In genomic region chr6:3179945-3180344, GRCh38 we compare ENCODE assay signal across 9 cellular contexts. TPM values are rescaled to one million over a fixed set of nuclear protein-coding genes. Genes with fewer than 3 reads are reported as not detected.
A peak's percentile ranks its signal among the peaks of the same experiment; 100 is the strongest.
DNase-seq lines count a peak whose midpoint lies in the region; ATAC-seq and TF ChIP-seq lines count a peak whose summit lies in the region.
"Not testable (repeated sequence)": the region's sequence is repeated elsewhere in the genome, so short reads cannot be mapped to it uniquely, and the experiment has no call there.
"Had no signal": no experiment of that assay in that cellular context is flagged by ENCODE, and none has a peak within 500 bp of the region (broad histone marks: within the 10 kb centered on the region; RNA-seq: fewer than 3 reads in every experiment).

No MANE protein-coding gene starts in this region.

- DNase-seq in AG09309 (ENCODE audit: low read depth); HCT116 (ENCODE audit: low read depth, low spot score); T-helper 2 cell treated with Interferon-gamma antibody and Interleukin-4, amounts not matched to agents 5 μg/mL and 100 μg/mL, for 36 hours (ENCODE audit: low spot score); endodermal cell; hepatocyte (ENCODE audit: low spot score); naive thymus-derived CD8-positive, alpha-beta T cell; sigmoid colon: not testable (repeated sequence)

- H3K9me2 ChIP-seq in HCT116 (ENCODE audit: insufficient read depth); hepatocyte (replicated peaks; ENCODE audit: insufficient read depth): not testable (repeated sequence)

- not testable (repeated sequence) for H3K36me3 ChIP-seq in HCT116 (ENCODE audit: control insufficient read depth in 1 of 2, insufficient read depth in 2 of 2, low read length in 2 of 2); endodermal cell (ENCODE audit: control insufficient read depth, insufficient read depth, low read length); hepatocyte (replicated peaks; ENCODE audit: insufficient read depth, low read depth); sigmoid colon

- peak; percentile 31; the same call in 1 of the 2 replicates for ATAC-seq in HCT116
- ATAC-seq in naive thymus-derived CD8-positive, alpha-beta T cell: peak; percentile 49 to 72

- TF ChIP-seq EP300 in sigmoid colon (IDR thresholded peaks at IDR 0.05): not testable (repeated sequence)

- TF ChIP-seq POLR2A in HCT116 (IDR thresholded peaks at IDR 0.05; ENCODE audit: borderline replicate concordance, extremely low read depth, insufficient read depth, insufficient read length); sigmoid colon (IDR thresholded peaks at IDR 0.05): not testable (repeated sequence)

- TF ChIP-seq RAD21 in HCT116 (IDR thresholded peaks at IDR 0.05; ENCODE audit: low read depth): not testable (repeated sequence)

- H3K9me3 Mint-ChIP-seq in T-helper 2 cell treated with Interferon-gamma antibody and Interleukin-4, amounts not matched to agents 5 μg/mL and 100 μg/mL, for 36 hours; activated naive CD8-positive, alpha-beta T cell (ENCODE audit: low read depth); endodermal cell; naive thymus-derived CD8-positive, alpha-beta T cell: not testable (repeated sequence)

- intact Hi-C loops in HCT116 (cut with micrococcal nuclease); sigmoid colon (cut with DNase I): not testable (repeated sequence)

- not testable (repeated sequence) for TF ChIP-seq CTCF in AG09309 (IDR thresholded peaks at IDR 0.05; ENCODE audit: control insufficient read depth, insufficient read depth, low read depth, low read length, missing control alignments); HCT116 (IDR thresholded peaks at IDR 0.05 in 2 of 3, conservative IDR thresholded peaks at IDR 0.05 in 1 of 3; ENCODE audit: borderline replicate concordance in 1 of 3, insufficient read depth in 1 of 3, low read depth in 2 of 3, low read length in 2 of 3); endodermal cell (conservative IDR thresholded peaks at IDR 0.05); hepatocyte (IDR thresholded peaks at IDR 0.05; ENCODE audit: poor library complexity); sigmoid colon (IDR thresholded peaks at IDR 0.05)

- WGBS in endodermal cell (ENCODE audit: insufficient coverage in 1 of 2, insufficient read length in 1 of 2), 2 experiments: 78% methylated on average over 6 of the region's 8 CpGs; no CpG with 5 or more reads in 1 of the 2 experiments
- WGBS in hepatocyte (ENCODE audit: low lambda C conversion rate, missing lambda C conversion rate): 80% methylated on average over 8 of the region's 8 CpGs
- WGBS in sigmoid colon, 2 donors: 73% methylated on average over 5 of the region's 8 CpGs

- not testable (repeated sequence) for H3K4me2 ChIP-seq in HCT116 (ENCODE audit: low read length)
- peak overlapping the region; percentile 64 for H3K4me2 ChIP-seq in hepatocyte

- peaks cover 17% of the 10 kb centered on the region for H3K27me3 Mint-ChIP-seq in T-helper 2 cell treated with Interferon-gamma antibody and Interleukin-4, amounts not matched to agents 5 μg/mL and 100 μg/mL, for 36 hours (ENCODE audit: low read depth)
- H3K27me3 Mint-ChIP-seq in activated naive CD8-positive, alpha-beta T cell; endodermal cell (ENCODE audit: insufficient read depth): not testable (repeated sequence)
- peaks cover 2 to 22% (median 11%) of the 10 kb centered on the region in 5 donors for H3K27me3 Mint-ChIP-seq in naive thymus-derived CD8-positive, alpha-beta T cell

- H3K79me2 ChIP-seq in HCT116 (ENCODE audit: insufficient read depth, low read length); hepatocyte: not testable (repeated sequence)

- BruUV-seq in HCT116 (replicated peaks; lab: Mats Ljungman, UMichigan): not testable (repeated sequence)

- not testable (repeated sequence) for H3K9me3 ChIP-seq in HCT116 (ENCODE audit: control insufficient read depth in 1 of 2, insufficient read depth in 1 of 2, low read depth in 1 of 2, low read length in 2 of 2); endodermal cell (ENCODE audit: control insufficient read depth, low read length); hepatocyte (ENCODE audit: low read depth); sigmoid colon

- POLR2A ChIA-PET in HCT116 (lab: Charles Lee); naive thymus-derived CD8-positive, alpha-beta T cell (lab: Charles Lee): not testable (repeated sequence)

- not testable (repeated sequence) for H3K27me3 ChIP-seq in HCT116 (ENCODE audit: insufficient read depth, low read length); endodermal cell (ENCODE audit: control insufficient read depth, insufficient read depth, low read length, poor library complexity, severe bottlenecking); hepatocyte; sigmoid colon

- RAD21 ChIA-PET in HCT116 (lab: Charles Lee; ENCODE audit: low non-redundant PET in 1 of 2, low total read pairs in 2 of 2, uncharacterized antibody in 2 of 2, unreplicated experiment in 2 of 2): not testable (repeated sequence)

- not testable (repeated sequence) for H3K27ac ChIP-seq in HCT116 (ENCODE audit: low read depth, low read length); endodermal cell (ENCODE audit: low read depth, low read length); hepatocyte
- peak overlapping the region in 1 of 4 donors; percentile 52 for H3K27ac ChIP-seq in sigmoid colon

- H3K4me1 Mint-ChIP-seq in T-helper 2 cell treated with Interferon-gamma antibody and Interleukin-4, amounts not matched to agents 5 μg/mL and 100 μg/mL, for 36 hours (ENCODE audit: low read depth); activated naive CD8-positive, alpha-beta T cell (ENCODE audit: low read depth); naive thymus-derived CD8-positive, alpha-beta T cell: not testable (repeated sequence)
- H3K4me1 Mint-ChIP-seq in endodermal cell: peaks cover 27% of the 10 kb centered on the region

- not testable (repeated sequence) for H4K20me1 ChIP-seq in HCT116 (ENCODE audit: insufficient read depth); hepatocyte (ENCODE audit: insufficient read depth, poor library complexity, severe bottlenecking)

- H3K4me3 ChIP-seq in AG09309 (ENCODE audit: control insufficient read depth, low read depth, low read length) (peak overlapping the region; percentile 6; the same call in 1 of the 2 replicates), endodermal cell (ENCODE audit: low read length) (peak overlapping the region; percentile 60), sigmoid colon (peak overlapping the region in 3 of 4 donors; percentile 17 to 32 (median 27))
- not testable (repeated sequence) for H3K4me3 ChIP-seq in HCT116 (replicated peaks in 1 of 2; ENCODE audit: low read depth in 1 of 2, low read length in 2 of 2); hepatocyte

- not testable (repeated sequence) for H3K27ac Mint-ChIP-seq in T-helper 2 cell treated with Interferon-gamma antibody and Interleukin-4, amounts not matched to agents 5 μg/mL and 100 μg/mL, for 36 hours; activated naive CD8-positive, alpha-beta T cell; endodermal cell
- peak overlapping the region in 6 of 10 donors; percentile 26 to 79 (median 59) for H3K27ac Mint-ChIP-seq in naive thymus-derived CD8-positive, alpha-beta T cell

- peak overlapping the region; percentile 63 for H3K4me3 Mint-ChIP-seq in T-helper 2 cell treated with Interferon-gamma antibody and Interleukin-4, amounts not matched to agents 5 μg/mL and 100 μg/mL, for 36 hours
- H3K4me3 Mint-ChIP-seq in activated naive CD8-positive, alpha-beta T cell: peak overlapping the region; percentile 68
- peak overlapping the region; percentile 57 for H3K4me3 Mint-ChIP-seq in endodermal cell
- peak overlapping the region; percentile 52 to 86 (median 80) for H3K4me3 Mint-ChIP-seq in naive thymus-derived CD8-positive, alpha-beta T cell

- CTCF ChIA-PET in HCT116 (lab: Charles Lee): not testable (repeated sequence)

- not testable (repeated sequence) for H3K36me3 Mint-ChIP-seq in T-helper 2 cell treated with Interferon-gamma antibody and Interleukin-4, amounts not matched to agents 5 μg/mL and 100 μg/mL, for 36 hours (ENCODE audit: low read depth); activated naive CD8-positive, alpha-beta T cell; endodermal cell (ENCODE audit: low read depth); naive thymus-derived CD8-positive, alpha-beta T cell

- not testable (repeated sequence) for H3K9ac ChIP-seq in HCT116 (ENCODE audit: low read length); endodermal cell (ENCODE audit: extremely low read depth, low read length, poor library complexity, severe bottlenecking)

- H3K4me1 ChIP-seq in HCT116 (ENCODE audit: control insufficient read depth in 1 of 2, insufficient read depth in 2 of 2, low read length in 2 of 2): peaks cover 5 to 21% of the 10 kb centered on the region in 2 experiments; a peak in 3 of 4 replicates
- H3K4me1 ChIP-seq in endodermal cell (ENCODE audit: control insufficient read depth, insufficient read depth, low read length); hepatocyte (ENCODE audit: insufficient read depth); sigmoid colon: not testable (repeated sequence)

- H2AFZ ChIP-seq in HCT116 (ENCODE audit: low read depth, low read length, poor library complexity, severe bottlenecking); hepatocyte: not testable (repeated sequence)

RNA-seq across cellular contexts. Expression of gene TUBB2A, which starts 22.6 kb away (rescaled TPM):
- total RNA-seq in HCT116 (2021; ENCODE audit: unreplicated experiment) (49.9 TPM), endodermal cell (100 to 1,000 TPM; 262 to 297 TPM), hepatocyte (97.2 and 115 TPM in 2 replicates), sigmoid colon (100 to 1,000 TPM in 1 of 4 donors, 10 to 100 TPM in 3; 54.5 to 106 (median 97.9) TPM)
- polyA plus RNA-seq in HCT116 (2012): 92.6 and 139 TPM in 2 replicates
- 327 TPM for polyA plus RNA-seq in endodermal cell (2013, experiment 1 of 2)
- polyA plus RNA-seq in endodermal cell (2013, experiment 2 of 2): 301 TPM
- polyA plus RNA-seq in hepatocyte (183 and 185 TPM in 2 replicates), sigmoid colon (10 to 100 TPM; 41.4 to 50.9 (median 41.8) TPM)
- 1 to 10 TPM; 3.7 to 4.6 TPM for total RNA-seq in naive thymus-derived CD8-positive, alpha-beta T cell
- 1 to 10 TPM; 1.1 to 4.4 (median 2.7) TPM for polyA plus RNA-seq in naive thymus-derived CD8-positive, alpha-beta T cell

RNA-seq across cellular contexts. Expression of gene TUBB2B, which starts 47.5 kb away (rescaled TPM):
- total RNA-seq in HCT116 (2021; ENCODE audit: unreplicated experiment) (0.86 TPM), endodermal cell (100 to 1,000 TPM; 253 to 304 TPM), hepatocyte (72.0 and 72.2 TPM in 2 replicates), sigmoid colon (10 to 100 TPM; 12.7 to 24.9 (median 23.0) TPM)
- 2.1 and 3.3 TPM in 2 replicates for polyA plus RNA-seq in HCT116 (2012)
- polyA plus RNA-seq in endodermal cell (2013, experiment 1 of 2): 836 TPM
- 726 TPM for polyA plus RNA-seq in endodermal cell (2013, experiment 2 of 2)
- polyA plus RNA-seq in hepatocyte (31.2 and 36.4 TPM in 2 replicates), sigmoid colon (10 to 100 TPM in 1 of 3 donors, 1 to 10 TPM in 2; 2.3 to 11.2 (median 2.4) TPM)
- total RNA-seq in naive thymus-derived CD8-positive, alpha-beta T cell: not detected
- under 1 TPM in 2 of 3 donors, not detected in 1; 0.08 to 0.20 TPM for polyA plus RNA-seq in naive thymus-derived CD8-positive, alpha-beta T cell
- polyA plus RNA-seq: keratinocyte had no signal
